Comparison of ENCODE assay signal across 8 cellular contexts in the genomic region with DNA sequence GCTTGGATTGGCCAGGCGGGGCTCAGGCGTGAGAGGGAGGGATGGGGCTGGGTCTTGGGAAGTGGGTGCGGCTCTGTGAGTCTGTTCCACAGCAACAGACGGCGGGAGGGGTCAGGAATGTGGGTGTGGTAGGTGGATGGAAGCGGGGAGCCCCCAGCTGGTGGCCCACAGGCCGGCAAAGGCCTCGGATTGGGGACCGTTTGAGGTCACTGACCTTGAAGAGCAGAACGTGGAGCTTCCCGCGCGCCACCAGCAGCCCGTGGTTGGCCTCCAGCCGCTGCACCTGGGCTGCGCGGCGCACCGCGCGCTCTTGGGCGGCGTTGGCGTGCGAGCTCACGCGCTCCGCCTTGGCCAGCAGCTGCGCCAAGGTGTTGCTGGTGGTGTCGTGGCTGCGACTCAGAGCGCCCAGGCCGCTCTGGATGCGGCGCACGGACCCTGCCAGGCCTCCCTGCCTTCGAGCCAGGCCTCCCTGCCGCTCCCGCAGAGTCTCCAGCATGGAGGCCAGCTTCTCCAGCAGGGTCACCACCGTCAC. TPM values are rescaled to one million over a fixed set of nuclear protein-coding genes. Genes with fewer than 3 reads are reported as not detected.
A peak's percentile ranks its signal among the peaks of the same experiment; 100 is the strongest.
DNase-seq lines count a peak whose midpoint lies in the region; ATAC-seq and TF ChIP-seq lines count a peak whose summit lies in the region.

No MANE protein-coding gene starts in this region.

- peaks cover 32% of the 10 kb centered on the region for H3K27me3 Mint-ChIP-seq in nephron (ENCODE audit: low read depth)

- TF ChIP-seq CTCF in esophagus squamous epithelium (IDR thresholded peaks at IDR 0.05) (no peak), nephron (IDR thresholded peaks at IDR 0.05; ENCODE audit: unreplicated experiment in 3 of 3) (no peak)

- H3K4me3 Mint-ChIP-seq in nephron, result peak overlapping the region; percentile 87 to 95 (median 88)

- intact Hi-C loops in esophagus squamous epithelium (cut with DNase I), result no loop called here
- intact Hi-C loops in aorta (cut with DNase I), result loop anchor here (1.0 to 5.0 kb wide), 3 partner anchors 32 to 68 kb away; no protein-coding TSS in a partner anchor

- H3K4me1 ChIP-seq in esophagus squamous epithelium, result peaks cover 12 to 63% (median 32%) of the 10 kb centered on the region in 3 donors
- peaks cover 0 to 5% of the 10 kb centered on the region in 2 donors for H3K4me1 ChIP-seq in aorta (ENCODE audit: control insufficient read depth in 1 of 2, insufficient read depth in 2 of 2, low read length in 2 of 2)

- peak overlapping the region; percentile 42 to 76 (median 58) for H3K4me3 ChIP-seq in esophagus squamous epithelium
- peak overlapping the region; percentile 58 to 71 for H3K4me3 ChIP-seq in aorta (ENCODE audit: low read length in 2 of 2)

- peak overlapping the region; percentile 93 to 99 (median 97) for H3K27ac Mint-ChIP-seq in nephron

- ATAC-seq in HG02884 (IDR thresholded peaks at IDR 0.05; ENCODE audit: unreplicated experiment), result peak; percentile 39
- peak; percentile 95 for ATAC-seq in aorta (ENCODE audit: low FRiP score)
- no peak for ATAC-seq in GM18873 (IDR thresholded peaks at IDR 0.05; ENCODE audit: low FRiP score, unreplicated experiment)

- DNase-seq in NCI-H510A treated with DMSO at 0.1 percent for 48 hours (lab: John Stamatoyannopoulos, UW) (peak; percentile 28), NCI-H510A (lab: John Stamatoyannopoulos, UW) (no peak), esophagus squamous epithelium (lab: John Stamatoyannopoulos, UW) (peak; percentile 57), aorta (peak; percentile 96)
- peak; percentile 64 to 75 for DNase-seq in activated CD4-positive, alpha-beta T cell treated with anti-CD3 and anti-CD28 coated beads, Interleukin-2, amount 50 U/mL, for 48 hours

- peaks cover 0 to 33% (median 0%) of the 10 kb centered on the region in 4 donors for H3K27me3 ChIP-seq in esophagus squamous epithelium
- no peaks in the 10 kb centered on the region for H3K27me3 ChIP-seq in aorta (ENCODE audit: control insufficient read depth in 1 of 2, insufficient read depth in 2 of 2, low read length in 1 of 2)

- H3K36me3 ChIP-seq in esophagus squamous epithelium (no peaks in the 10 kb centered on the region), aorta (ENCODE audit: control insufficient read depth in 1 of 2, insufficient read depth in 2 of 2, low read length in 1 of 2) (no peaks in the 10 kb centered on the region)

- TF ChIP-seq POLR2A in esophagus squamous epithelium (IDR thresholded peaks at IDR 0.05), result peak in 1 of 4 donors; percentile 27

- WGBS in esophagus squamous epithelium, 2 donors, result 2 to 6% methylated on average over 6 to 8 of the region's 40 CpGs
- whole genome bisulfite sequencing in aorta, 2 donors, result 0% methylated on average over 36 to 40 of the region's 40 CpGs

- H3K9me3 ChIP-seq in esophagus squamous epithelium, result no peaks in the 10 kb centered on the region
- H3K9me3 ChIP-seq in aorta (ENCODE audit: control insufficient read depth, low read length), result no peaks in the 10 kb centered on the region

- no peaks in the 10 kb centered on the region for H3K36me3 Mint-ChIP-seq in nephron (ENCODE audit: low read depth)

- peaks cover 42% of the 10 kb centered on the region for H3K4me1 Mint-ChIP-seq in nephron

- H3K27ac ChIP-seq in esophagus squamous epithelium (peak overlapping the region; percentile 82 to 98 (median 93)), aorta (ENCODE audit: low read depth in 1 of 2, low read length in 2 of 2) (peak overlapping the region; percentile 88 to 99)

- H3K9me3 Mint-ChIP-seq in nephron, result no peaks in the 10 kb centered on the region

RNA-seq across cellular contexts. Expression of gene CAVIN3, which starts 0.4 kb away (rescaled TPM):
- 10 to 100 TPM; 16.6 to 65.0 (median 25.3) TPM for total RNA-seq in esophagus squamous epithelium
- total RNA-seq in aorta, result 100 to 1,000 TPM; 167 to 176 TPM
- polyA plus RNA-seq in aorta, result 100 to 1,000 TPM; 102 to 309 TPM
